In the genomic region with DNA sequence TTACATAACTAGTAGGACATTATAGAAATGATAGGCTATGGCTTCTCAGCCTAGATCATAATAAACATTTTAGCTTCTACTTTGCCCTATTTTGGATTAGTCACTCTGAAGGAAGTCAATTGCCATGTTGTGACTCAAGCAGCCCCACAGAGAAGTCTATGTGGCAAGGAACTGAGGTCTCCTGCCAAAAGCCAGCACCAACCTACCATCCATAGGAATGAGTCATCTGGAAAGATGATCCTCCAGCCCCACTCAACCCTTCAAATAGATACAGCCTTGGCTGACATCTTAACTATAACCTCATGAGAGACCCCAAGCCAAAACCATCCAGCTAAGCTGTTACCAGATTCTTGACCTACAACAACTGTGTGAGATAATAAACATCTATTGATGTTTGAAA, we compare ENCODE assay signal across 13 cellular contexts.
DNase-seq lines count a peak whose midpoint lies in the region; ATAC-seq and TF ChIP-seq lines count a peak whose summit lies in the region.
"Had no signal": no experiment of that assay in that cellular context is flagged by ENCODE, and none has a peak within 500 bp of the region (broad histone marks: within the 10 kb centered on the region; RNA-seq: fewer than 3 reads in every experiment).

No MANE protein-coding gene starts in this region.

- no peaks in the 10 kb centered on the region for H3K9me3 ChIP-seq in SJCRH30 (replicated peaks)
- no peaks in the 10 kb centered on the region for H3K9me3 ChIP-seq in fibroblast of lung (ENCODE audit: control insufficient read depth, insufficient read depth, low read depth, low read length)
- no peaks in the 10 kb centered on the region for H3K9me3 ChIP-seq in Karpas-422 (ENCODE audit: low read length)
- H3K9me3 ChIP-seq: thoracic aorta had no signal

- TF ChIP-seq CTCF in fibroblast of lung (conservative IDR thresholded peaks at IDR 0.05 in 1 of 2, IDR thresholded peaks at IDR 0.05 in 1 of 2; ENCODE audit: low read depth in 1 of 2, low read length in 2 of 2), result no peak
- TF ChIP-seq CTCF in coronary artery (IDR thresholded peaks at IDR 0.05), result no peak

- DNase-seq in NOMO-1 treated with DMSO at 0.1 percent for 48 hours (lab: John Stamatoyannopoulos, UW; ENCODE audit: unreplicated experiment) (peak; percentile 13), NOMO-1 treated with dmso at 0.1 percent for 144 hours (lab: John Stamatoyannopoulos, UW; ENCODE audit: unreplicated experiment) (no peak), SJCRH30 (peak; percentile 6 to 18), fibroblast of lung (ENCODE audit: low read depth in 2 of 2) (peak; percentile 86 to 89), coronary artery (ENCODE audit: low spot score) (no peak), Karpas-422 (no peak)
- DNase-seq: anterior cingulate cortex, KG1, naive B cell had no signal

- H3K4me1 ChIP-seq in SJCRH30 (no peaks in the 10 kb centered on the region), fibroblast of lung (ENCODE audit: control insufficient read depth, extremely low read depth, insufficient read depth, low read length) (no peaks in the 10 kb centered on the region), Karpas-422 (ENCODE audit: low read length) (no peaks in the 10 kb centered on the region)

- H3K9ac ChIP-seq in fibroblast of lung (ENCODE audit: insufficient read depth, low read length), result no peak overlapping the region
- H3K9ac ChIP-seq in Karpas-422 (ENCODE audit: low read length), result no peak overlapping the region

- no peak overlapping the region for H3K27ac ChIP-seq in SJCRH30
- no peak overlapping the region for H3K27ac ChIP-seq in fibroblast of lung (ENCODE audit: insufficient read depth, low read length)
- H3K27ac ChIP-seq in coronary artery, result no peak overlapping the region
- H3K27ac ChIP-seq in Karpas-422 (ENCODE audit: low read length), result no peak overlapping the region
- H3K27ac ChIP-seq: thoracic aorta had no signal

- no peaks in the 10 kb centered on the region for H3K9me2 ChIP-seq in Karpas-422 (replicated peaks; ENCODE audit: insufficient read depth, low read length)

- ATAC-seq in HG02885 (IDR thresholded peaks at IDR 0.05; ENCODE audit: poor library complexity, unreplicated experiment) (no peak), GM19324 (IDR thresholded peaks at IDR 0.05; ENCODE audit: low FRiP score, unreplicated experiment) (no peak)
- ATAC-seq: Panc1 had no signal

- H3K4me2 ChIP-seq in fibroblast of lung (ENCODE audit: extremely low read depth, insufficient read depth, low read length) (no peak overlapping the region), Karpas-422 (ENCODE audit: low read depth, low read length, poor library complexity, severe bottlenecking) (no peak overlapping the region)

- no peak overlapping the region for H2AFZ ChIP-seq in fibroblast of lung (ENCODE audit: low read length)
- H2AFZ ChIP-seq in Karpas-422 (ENCODE audit: low read length), result no peak overlapping the region

- H3K79me2 ChIP-seq in fibroblast of lung (ENCODE audit: control insufficient read depth, insufficient read depth, low read length) (no peaks in the 10 kb centered on the region), Karpas-422 (ENCODE audit: low read length) (no peaks in the 10 kb centered on the region)

- no peaks in the 10 kb centered on the region for H4K20me1 ChIP-seq in fibroblast of lung (ENCODE audit: control insufficient read depth, extremely low read depth, insufficient read depth, low read length)
- no peaks in the 10 kb centered on the region for H4K20me1 ChIP-seq in Karpas-422 (ENCODE audit: insufficient read depth, low read depth, low read length)

- H3K36me3 ChIP-seq in SJCRH30 (no peaks in the 10 kb centered on the region), fibroblast of lung (ENCODE audit: control insufficient read depth, insufficient read depth, low read length) (no peaks in the 10 kb centered on the region), Karpas-422 (ENCODE audit: insufficient read depth, low read length) (no peaks in the 10 kb centered on the region)
- H3K36me3 ChIP-seq: thoracic aorta had no signal

- H3K4me3 ChIP-seq in SJCRH30 (no peak overlapping the region), fibroblast of lung (replicated peaks in 1 of 4; ENCODE audit: control extremely low read depth in 1 of 4, insufficient read depth in 1 of 4, low read depth in 3 of 4, low read length in 4 of 4) (no peak overlapping the region), coronary artery (no peak overlapping the region), Karpas-422 (ENCODE audit: low read length) (no peak overlapping the region)
- H3K4me3 ChIP-seq: thoracic aorta had no signal

- no peaks in the 10 kb centered on the region for H3K27me3 ChIP-seq in SJCRH30
- no peaks in the 10 kb centered on the region for H3K27me3 ChIP-seq in fibroblast of lung (ENCODE audit: control insufficient read depth, insufficient read depth, low read length)
- no peaks in the 10 kb centered on the region for H3K27me3 ChIP-seq in Karpas-422 (ENCODE audit: low read length)

Comparison
In these comparisons a context has a peak if more than half of its experiments do, and no peak if none do; other contexts are left out.
1. DNase-seq: peak in NOMO-1 treated with DMSO at 0.1 percent for 48 hours (single experiment), SJCRH30 (2 of 2) and fibroblast of lung (2 of 2); none in NOMO-1 treated with dmso at 0.1 percent for 144 hours (single experiment), coronary artery (single experiment) and Karpas-422 (single experiment).